In genomic region chr2:158325031-158325781, GRCh38 we compare ENCODE assay signal across 16 cellular contexts.
A peak's percentile ranks its signal among the peaks of the same experiment; 100 is the strongest.
DNase-seq lines count a peak whose midpoint lies in the region; ATAC-seq and TF ChIP-seq lines count a peak whose summit lies in the region.
"Had no signal": no experiment of that assay in that cellular context is flagged by ENCODE, and none has a peak within 500 bp of the region (broad histone marks: within the 10 kb centered on the region; RNA-seq: fewer than 3 reads in every experiment).

No MANE protein-coding gene starts in this region.

- no peaks in the 10 kb centered on the region for H3K4me1 Mint-ChIP-seq in effector memory CD8-positive, alpha-beta T cell (ENCODE audit: low read depth in 2 of 2)
- no peaks in the 10 kb centered on the region for H3K4me1 Mint-ChIP-seq in neural progenitor cell

- no peaks in the 10 kb centered on the region for H3K9me3 Mint-ChIP-seq in effector memory CD8-positive, alpha-beta T cell
- peaks cover 3% of the 10 kb centered on the region for H3K9me3 Mint-ChIP-seq in neural progenitor cell
- H3K9me3 Mint-ChIP-seq: activated T-cell treated with anti-CD3 and anti-CD28 coated beads, Interleukin-2, amount 50 U/mL, for 24 hours had no signal

- no peak overlapping the region for H3K9ac ChIP-seq in fibroblast of lung (ENCODE audit: insufficient read depth, low read length)
- H3K9ac ChIP-seq in neural progenitor cell: no peak overlapping the region

- WGBS in transverse colon (ENCODE audit: low coverage in 1 of 2), 2 donors: 74 to 91% methylated on average over 2 to 5 of the region's 5 CpGs

- H3K9me3 ChIP-seq in fibroblast of lung (ENCODE audit: control insufficient read depth, insufficient read depth, low read depth, low read length): no peaks in the 10 kb centered on the region
- no peaks in the 10 kb centered on the region for H3K9me3 ChIP-seq in osteoblast (ENCODE audit: low read depth, low read length)
- no peaks in the 10 kb centered on the region for H3K9me3 ChIP-seq in transverse colon
- H3K9me3 ChIP-seq in neural progenitor cell (ENCODE audit: low read depth): no peaks in the 10 kb centered on the region
- H3K9me3 ChIP-seq: right lobe of liver had no signal

- H4K20me1 ChIP-seq in fibroblast of lung (ENCODE audit: control insufficient read depth, extremely low read depth, insufficient read depth, low read length): no peaks in the 10 kb centered on the region
- no peaks in the 10 kb centered on the region for H4K20me1 ChIP-seq in osteoblast (ENCODE audit: insufficient read depth, low read length)
- no peaks in the 10 kb centered on the region for H4K20me1 ChIP-seq in neural progenitor cell (ENCODE audit: low read depth)

- CTCF ChIA-PET in GM10248 (lab: Yijun Ruan, JAX): no interaction called here

- H2AFZ ChIP-seq in fibroblast of lung (ENCODE audit: low read length) (no peak overlapping the region), osteoblast (ENCODE audit: low read length) (no peak overlapping the region), neural progenitor cell (replicated peaks) (no peak overlapping the region)

- TF ChIP-seq EP300 in transverse colon (IDR thresholded peaks at IDR 0.05; ENCODE audit: low read depth): no peak

- no peak overlapping the region for H3K4me3 ChIP-seq in fibroblast of lung (replicated peaks in 1 of 4; ENCODE audit: control extremely low read depth in 1 of 4, insufficient read depth in 1 of 4, low read depth in 3 of 4, low read length in 4 of 4)
- H3K4me3 ChIP-seq in osteoblast (ENCODE audit: insufficient read depth, low read length): no peak overlapping the region
- no peak overlapping the region for H3K4me3 ChIP-seq in transverse colon
- H3K4me3 ChIP-seq in neural progenitor cell: no peak overlapping the region
- H3K4me3 ChIP-seq: dorsolateral prefrontal cortex, right lobe of liver had no signal

- H3K4me3 Mint-ChIP-seq in effector memory CD8-positive, alpha-beta T cell: no peak overlapping the region
- no peak overlapping the region for H3K4me3 Mint-ChIP-seq in neural progenitor cell
- H3K4me3 Mint-ChIP-seq: activated T-cell treated with anti-CD3 and anti-CD28 coated beads, Interleukin-2, amount 50 U/mL, for 24 hours had no signal

- POLR2A ChIA-PET in GM10248 (lab: Yijun Ruan, JAX): no interaction called here

- intact Hi-C loops in transverse colon (cut with DNase I; ENCODE audit: low total_unique reads): no loop called here

- H3K4me1 ChIP-seq in fibroblast of lung (ENCODE audit: control insufficient read depth, extremely low read depth, insufficient read depth, low read length) (no peaks in the 10 kb centered on the region), osteoblast (ENCODE audit: insufficient read depth, low read length) (no peaks in the 10 kb centered on the region), transverse colon (no peaks in the 10 kb centered on the region), neural progenitor cell (no peaks in the 10 kb centered on the region)
- H3K4me1 ChIP-seq: right lobe of liver had no signal

- ATAC-seq in effector memory CD8-positive, alpha-beta T cell (replicated peaks): no peak
- ATAC-seq: HCT116; stimulated activated naive CD8-positive, alpha-beta T cell treated with anti-CD3 and anti-CD28 coated beads, Interleukin-15, Interleukin-2, amounts not matched to agents 100 U/mL and 50 U/mL, for 24 hours had no signal

- in situ Hi-C loops in transverse colon (cut with MboI; ENCODE audit: low pct_ligation_motif_present in 1 of 4, low pct_unique_long_range_greater_than_20kb in 1 of 4, low sequenced_read_pairs in 3 of 4): no loop called here

- no peaks in the 10 kb centered on the region for H3K36me3 Mint-ChIP-seq in effector memory CD8-positive, alpha-beta T cell (ENCODE audit: insufficient read depth)
- no peaks in the 10 kb centered on the region for H3K36me3 Mint-ChIP-seq in neural progenitor cell

- H3K4me2 ChIP-seq in fibroblast of lung (ENCODE audit: extremely low read depth, insufficient read depth, low read length): no peak overlapping the region
- H3K4me2 ChIP-seq in osteoblast (ENCODE audit: insufficient read depth, low read length): no peak overlapping the region
- no peak overlapping the region for H3K4me2 ChIP-seq in neural progenitor cell

- H3K27ac ChIP-seq in fibroblast of lung (ENCODE audit: insufficient read depth, low read length) (no peak overlapping the region), osteoblast (ENCODE audit: low read depth, low read length) (no peak overlapping the region), transverse colon (no peak overlapping the region), neural progenitor cell (no peak overlapping the region)
- H3K27ac ChIP-seq: C4-2B, dorsolateral prefrontal cortex, right lobe of liver had no signal

- no peak for TF ChIP-seq CTCF in fibroblast of lung (conservative IDR thresholded peaks at IDR 0.05 in 1 of 2, IDR thresholded peaks at IDR 0.05 in 1 of 2; ENCODE audit: low read depth in 1 of 2, low read length in 2 of 2)
- no peak for TF ChIP-seq CTCF in osteoblast (IDR thresholded peaks at IDR 0.05; ENCODE audit: extremely low read depth, low read depth, low read length)
- TF ChIP-seq CTCF in GM10248 (IDR thresholded peaks at IDR 0.05; ENCODE audit: control extremely low read depth, extremely low read depth, low read depth, missing control alignments): no peak
- TF ChIP-seq CTCF in transverse colon (IDR thresholded peaks at IDR 0.05): no peak
- no peak for TF ChIP-seq CTCF in neural progenitor cell (IDR thresholded peaks at IDR 0.05)

- H3K27me3 ChIP-seq in fibroblast of lung (ENCODE audit: control insufficient read depth, insufficient read depth, low read length): no peaks in the 10 kb centered on the region
- H3K27me3 ChIP-seq in osteoblast (ENCODE audit: insufficient read depth, low read length): no peaks in the 10 kb centered on the region
- H3K27me3 ChIP-seq in transverse colon: no peaks in the 10 kb centered on the region
- no peaks in the 10 kb centered on the region for H3K27me3 ChIP-seq in neural progenitor cell
- H3K27me3 ChIP-seq: dorsolateral prefrontal cortex, right lobe of liver had no signal

- H3K27ac Mint-ChIP-seq in effector memory CD8-positive, alpha-beta T cell: no peak overlapping the region
- H3K27ac Mint-ChIP-seq in neural progenitor cell: no peak overlapping the region
- H3K27ac Mint-ChIP-seq: activated T-cell treated with anti-CD3 and anti-CD28 coated beads, Interleukin-2, amount 50 U/mL, for 24 hours had no signal

- DNase-seq in ELR (ENCODE audit: low read depth): peak; percentile 81
- DNase-seq in RPMI7951 (ENCODE audit: low read depth): peak; percentile 4
- peak; percentile 8 to 86 for DNase-seq in fibroblast of lung (ENCODE audit: low read depth in 2 of 2)
- DNase-seq in osteoblast (ENCODE audit: insufficient read length, low spot score, missing footprints): peak; percentile 77
- no peak for DNase-seq in GM10248 (ENCODE audit: extremely low spot score)
- DNase-seq in transverse colon: no peak
- no peak for DNase-seq in effector memory CD8-positive, alpha-beta T cell
- no peak for DNase-seq in neural progenitor cell (ENCODE audit: low spot score)
- DNase-seq: activated CD4-positive, alpha-beta T cell treated with anti-CD3 and anti-CD28 coated beads for 48 hours; activated T-cell treated with anti-CD3 and anti-CD28 coated beads, Interleukin-2, amount 50 U/mL, for 24 hours; dorsolateral prefrontal cortex; islet precursor cell; right lobe of liver; stimulated activated naive CD8-positive, alpha-beta T cell treated with anti-CD3 and anti-CD28 coated beads, Interleukin-15, Interleukin-2, amounts not matched to agents 100 U/mL and 50 U/mL, for 24 hours had no signal

- H3K79me2 ChIP-seq in fibroblast of lung (ENCODE audit: control insufficient read depth, insufficient read depth, low read length) (no peaks in the 10 kb centered on the region), osteoblast (ENCODE audit: insufficient read depth, low read length) (no peaks in the 10 kb centered on the region), neural progenitor cell (ENCODE audit: low read depth) (no peaks in the 10 kb centered on the region)

- TF ChIP-seq POLR2A in transverse colon (IDR thresholded peaks at IDR 0.05): no peak

- no peaks in the 10 kb centered on the region for H3K36me3 ChIP-seq in fibroblast of lung (ENCODE audit: control insufficient read depth, insufficient read depth, low read length)
- H3K36me3 ChIP-seq in osteoblast (ENCODE audit: insufficient read depth, low read length): no peaks in the 10 kb centered on the region
- no peaks in the 10 kb centered on the region for H3K36me3 ChIP-seq in transverse colon
- H3K36me3 ChIP-seq in neural progenitor cell: no peaks in the 10 kb centered on the region
- H3K36me3 ChIP-seq: right lobe of liver had no signal

- no peaks in the 10 kb centered on the region for H3K27me3 Mint-ChIP-seq in effector memory CD8-positive, alpha-beta T cell
- no peaks in the 10 kb centered on the region for H3K27me3 Mint-ChIP-seq in neural progenitor cell (ENCODE audit: insufficient read depth, low read depth)

- no peaks in the 10 kb centered on the region for H3F3A ChIP-seq in neural progenitor cell (ENCODE audit: low read depth)

Comparison
In these comparisons a context has a peak if more than half of its experiments do, and no peak if none do; other contexts are left out.
1. DNase-seq: peak in ELR (single experiment), RPMI7951 (single experiment), fibroblast of lung (2 of 2) and osteoblast (single experiment); none in GM10248 (single experiment), transverse colon (single experiment), effector memory CD8-positive, alpha-beta T cell (0 of 3) and neural progenitor cell (single experiment).